Comparison of ENCODE assay signal across 14 cellular contexts in the genomic region with DNA sequence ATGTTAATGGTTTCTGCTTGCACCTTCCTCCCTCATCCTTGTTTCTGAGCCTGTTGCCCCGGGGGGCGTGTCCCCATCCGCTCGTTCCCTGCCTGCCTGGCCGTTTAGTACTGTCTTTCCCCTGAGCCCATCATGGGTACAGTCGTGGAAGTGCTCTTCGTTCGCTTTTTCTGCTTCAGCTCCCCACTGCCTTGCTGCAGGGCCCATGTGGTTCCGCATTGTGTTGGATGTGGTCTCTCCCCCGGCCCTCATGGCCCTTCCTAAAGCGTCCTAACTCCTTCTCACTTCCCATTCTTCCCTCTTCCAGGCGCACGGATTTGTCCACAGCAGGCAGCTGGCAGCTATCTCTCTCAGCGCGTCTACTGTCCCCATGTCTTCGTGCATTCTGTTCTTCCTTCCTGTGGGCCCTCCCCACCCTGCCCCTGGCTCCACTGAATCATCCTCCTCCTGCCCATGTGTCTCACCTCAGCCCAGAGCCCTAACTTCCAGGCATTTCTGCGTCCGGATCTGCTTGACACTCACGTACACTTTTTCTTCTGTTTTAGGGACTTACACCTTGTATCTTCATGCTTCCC.
DNase-seq lines count a peak whose midpoint lies in the region; ATAC-seq, FAIRE-seq and TF ChIP-seq lines count a peak whose summit lies in the region.
"Had no signal": no experiment of that assay in that cellular context is flagged by ENCODE, and none has a peak within 500 bp of the region (broad histone marks: within the 10 kb centered on the region; RNA-seq: fewer than 3 reads in every experiment).

No MANE protein-coding gene starts in this region.

- H3K27me3 ChIP-seq in naive thymus-derived CD4-positive, alpha-beta T cell (ENCODE audit: control insufficient read depth in 2 of 2, insufficient read depth in 2 of 2, low read length in 2 of 2) = no peaks in the 10 kb centered on the region
- H3K27me3 ChIP-seq in thymus (ENCODE audit: control insufficient read depth, insufficient read depth) = no peaks in the 10 kb centered on the region

- no peaks in the 10 kb centered on the region for H3K36me3 ChIP-seq in naive thymus-derived CD4-positive, alpha-beta T cell (ENCODE audit: control insufficient read depth in 2 of 3, insufficient read depth in 3 of 3, low read length in 3 of 3)
- no peaks in the 10 kb centered on the region for H3K36me3 ChIP-seq in thymus (ENCODE audit: control insufficient read depth, insufficient read depth)

- H3K27ac ChIP-seq in naive thymus-derived CD4-positive, alpha-beta T cell (ENCODE audit: low read depth, low read length) = no peak overlapping the region
- H3K27ac ChIP-seq in thymus (ENCODE audit: low read depth) = peak overlapping the region; percentile 3

- H3K4me3 ChIP-seq in naive thymus-derived CD4-positive, alpha-beta T cell (ENCODE audit: low read length) = no peak overlapping the region
- H3K4me3 ChIP-seq in thymus (ENCODE audit: low read length) = no peak overlapping the region

- H3K4me1 Mint-ChIP-seq in chondrocyte (ENCODE audit: low read depth) (peaks cover 59% of the 10 kb centered on the region), progenitor cell of endocrine pancreas (ENCODE audit: low read depth) (peaks cover 19% of the 10 kb centered on the region)
- peaks cover 52 to 85% (median 72%) of the 10 kb centered on the region in 7 donors for H3K4me1 Mint-ChIP-seq in naive thymus-derived CD4-positive, alpha-beta T cell

- H3K27ac Mint-ChIP-seq in chondrocyte (ENCODE audit: unreplicated experiment) = peak overlapping the region; percentile 18
- peak overlapping the region; percentile 1 to 93 (median 36) for H3K27ac Mint-ChIP-seq in naive thymus-derived CD4-positive, alpha-beta T cell
- no peak overlapping the region for H3K27ac Mint-ChIP-seq in progenitor cell of endocrine pancreas

- TF ChIP-seq CTCF in chondrocyte (IDR thresholded peaks at IDR 0.05) (no peak), progenitor cell of endocrine pancreas (IDR thresholded peaks at IDR 0.05; ENCODE audit: unreplicated experiment) (no peak)

- H3K27me3 Mint-ChIP-seq in chondrocyte (ENCODE audit: low read depth) = no peaks in the 10 kb centered on the region
- peaks cover 0 to 5% (median 0%) of the 10 kb centered on the region in 5 donors for H3K27me3 Mint-ChIP-seq in naive thymus-derived CD4-positive, alpha-beta T cell
- no peaks in the 10 kb centered on the region for H3K27me3 Mint-ChIP-seq in progenitor cell of endocrine pancreas

- DNase-seq in chondrocyte (ENCODE audit: low spot score) (no peak), frontal cortex (ENCODE audit: low spot score in 2 of 2) (no peak), progenitor cell of endocrine pancreas (ENCODE audit: low spot score, unreplicated experiment) (no peak)
- DNase-seq in naive thymus-derived CD4-positive, alpha-beta T cell = no peak
- DNase-seq in activated CD4-positive, CD25-positive, alpha-beta regulatory T cell (lab: John Stamatoyannopoulos, UW) = no peak
- DNase-seq: activated CD4-positive, alpha-beta T cell treated with anti-CD3 and anti-CD28 coated beads, Interleukin-2, amount 50 U/mL, for 1 hour; OCI-M1; stimulated activated CD4-positive, alpha-beta T cell treated with anti-CD3 and anti-CD28 coated beads, Interleukin-4, amount 100 ng/mL, for 24 hours; stimulated activated naive CD4-positive, alpha-beta T cell treated with Interleukin-2 at 50 U/mL for 16 hours had no signal

- no peaks in the 10 kb centered on the region for H3K9me3 ChIP-seq in naive thymus-derived CD4-positive, alpha-beta T cell (ENCODE audit: control insufficient read depth in 2 of 3, low read length in 3 of 3)
- H3K9me3 ChIP-seq in thymus (ENCODE audit: control insufficient read depth) = no peaks in the 10 kb centered on the region

- H3K4me3 Mint-ChIP-seq in chondrocyte (ENCODE audit: unreplicated experiment) (no peak overlapping the region), progenitor cell of endocrine pancreas (ENCODE audit: low read depth) (no peak overlapping the region)
- peak overlapping the region in 7 of 10 donors; percentile 5 to 40 (median 22) for H3K4me3 Mint-ChIP-seq in naive thymus-derived CD4-positive, alpha-beta T cell

- 91% methylated on average over 19 of the region's 19 CpGs for WGBS in thymus

- no peak for ATAC-seq in naive thymus-derived CD4-positive, alpha-beta T cell
- ATAC-seq in HG03196 (IDR thresholded peaks at IDR 0.05; ENCODE audit: unreplicated experiment) = no peak

- H3K9me3 Mint-ChIP-seq in chondrocyte (ENCODE audit: low read depth) (no peaks in the 10 kb centered on the region), progenitor cell of endocrine pancreas (ENCODE audit: low read depth) (no peaks in the 10 kb centered on the region)
- H3K9me3 Mint-ChIP-seq in naive thymus-derived CD4-positive, alpha-beta T cell = peaks cover 0 to 6% (median 0%) of the 10 kb centered on the region in 11 donors

- H3K36me3 Mint-ChIP-seq in chondrocyte (ENCODE audit: low read depth) (peaks cover 15% of the 10 kb centered on the region), progenitor cell of endocrine pancreas (ENCODE audit: insufficient read depth) (peaks cover 3% of the 10 kb centered on the region)
- peaks cover 0 to 13% (median 0%) of the 10 kb centered on the region in 5 donors for H3K36me3 Mint-ChIP-seq in naive thymus-derived CD4-positive, alpha-beta T cell

- H3K4me1 ChIP-seq in naive thymus-derived CD4-positive, alpha-beta T cell (ENCODE audit: control insufficient read depth in 2 of 2, insufficient read depth in 2 of 2, low read length in 2 of 2) = peaks cover 23 to 58% of the 10 kb centered on the region in 2 donors
- peaks cover 64% of the 10 kb centered on the region for H3K4me1 ChIP-seq in thymus (ENCODE audit: control insufficient read depth, insufficient read depth, low read length)

- FAIRE-seq in frontal cortex (lab: Jason Lieb, UNC) = no peak
- FAIRE-seq: bronchial epithelial cell, HTR-8/SVneo had no signal

- POLR2A ChIA-PET in naive thymus-derived CD4-positive, alpha-beta T cell (lab: Charles Lee) = interaction anchor here (0.9 to 20.6 kb wide), 6 partner anchors 10 to 99 kb away, joined by 3 to 363 read pairs (median 3); no protein-coding TSS in a partner anchor

- intact Hi-C loops in naive thymus-derived CD4-positive, alpha-beta T cell (cut with micrococcal nuclease) = no loop called here

- CTCF ChIA-PET in naive thymus-derived CD4-positive, alpha-beta T cell (lab: Charles Lee) = interaction anchor here (0.8 to 6.1 kb wide), 4 partner anchors 15 to 118 kb away, joined by 3 to 47 read pairs (median 7); no protein-coding TSS in a partner anchor

TF ChIP-seq in PFSK-1, 5 proteins besides CTCF, POLR2A, EP300 and RAD21:
- TF ChIP-seq POLR2AphosphoS5 (IDR thresholded peaks at IDR 0.05; ENCODE audit: low read depth, low read length) (no peak), SIN3A (IDR thresholded peaks at IDR 0.05; ENCODE audit: borderline replicate concordance, insufficient read depth, low read length) (no peak), FOXP2 (optimal IDR thresholded peaks at IDR 0.05; ENCODE audit: borderline replicate concordance, extremely low read depth, extremely low read length, insufficient read depth) (peak; percentile 21)
- TF ChIP-seq, protein P1, sequence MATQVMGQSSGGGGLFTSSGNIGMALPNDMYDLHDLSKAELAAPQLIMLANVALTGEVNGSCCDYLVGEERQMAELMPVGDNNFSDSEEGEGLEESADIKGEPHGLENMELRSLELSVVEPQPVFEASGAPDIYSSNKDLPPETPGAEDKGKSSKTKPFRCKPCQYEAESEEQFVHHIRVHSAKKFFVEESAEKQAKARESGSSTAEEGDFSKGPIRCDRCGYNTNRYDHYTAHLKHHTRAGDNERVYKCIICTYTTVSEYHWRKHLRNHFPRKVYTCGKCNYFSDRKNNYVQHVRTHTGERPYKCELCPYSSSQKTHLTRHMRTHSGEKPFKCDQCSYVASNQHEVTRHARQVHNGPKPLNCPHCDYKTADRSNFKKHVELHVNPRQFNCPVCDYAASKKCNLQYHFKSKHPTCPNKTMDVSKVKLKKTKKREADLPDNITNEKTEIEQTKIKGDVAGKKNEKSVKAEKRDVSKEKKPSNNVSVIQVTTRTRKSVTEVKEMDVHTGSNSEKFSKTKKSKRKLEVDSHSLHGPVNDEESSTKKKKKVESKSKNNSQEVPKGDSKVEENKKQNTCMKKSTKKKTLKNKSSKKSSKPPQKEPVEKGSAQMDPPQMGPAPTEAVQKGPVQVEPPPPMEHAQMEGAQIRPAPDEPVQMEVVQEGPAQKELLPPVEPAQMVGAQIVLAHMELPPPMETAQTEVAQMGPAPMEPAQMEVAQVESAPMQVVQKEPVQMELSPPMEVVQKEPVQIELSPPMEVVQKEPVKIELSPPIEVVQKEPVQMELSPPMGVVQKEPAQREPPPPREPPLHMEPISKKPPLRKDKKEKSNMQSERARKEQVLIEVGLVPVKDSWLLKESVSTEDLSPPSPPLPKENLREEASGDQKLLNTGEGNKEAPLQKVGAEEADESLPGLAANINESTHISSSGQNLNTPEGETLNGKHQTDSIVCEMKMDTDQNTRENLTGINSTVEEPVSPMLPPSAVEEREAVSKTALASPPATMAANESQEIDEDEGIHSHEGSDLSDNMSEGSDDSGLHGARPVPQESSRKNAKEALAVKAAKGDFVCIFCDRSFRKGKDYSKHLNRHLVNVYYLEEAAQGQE (IDR thresholded peaks at IDR 0.05; ENCODE audit: insufficient read depth in 1 of 2, low read depth in 2 of 2, low read length in 2 of 2) = no peak

Comparison
In these comparisons a context has a peak if more than half of its experiments do, and no peak if none do; other contexts are left out.
1. H3K4me3 Mint-ChIP-seq: peak in naive thymus-derived CD4-positive, alpha-beta T cell (7 of 10); none in chondrocyte (single experiment) and progenitor cell of endocrine pancreas (single experiment).